29 cellular contexts compared by ENCODE assay signal in the genomic region with DNA sequence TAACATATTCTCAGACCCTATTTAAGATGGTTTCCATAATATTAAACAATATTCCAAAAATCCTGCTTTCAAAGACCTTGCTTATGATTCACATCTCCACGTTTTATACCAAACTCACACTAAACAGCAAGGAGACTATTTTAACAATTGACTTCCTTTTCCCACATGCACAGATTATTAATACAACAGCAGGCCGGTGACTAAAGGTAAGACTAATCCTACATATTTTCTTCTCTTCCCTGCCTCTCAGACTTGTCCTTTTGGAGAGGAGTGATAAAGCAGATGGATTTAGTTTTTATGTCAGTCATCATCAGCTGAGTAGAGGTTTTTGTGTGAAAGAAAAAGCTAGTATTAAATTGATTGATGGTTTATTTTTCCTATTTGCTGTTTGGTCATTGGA.
"Had no signal": no experiment of that assay in that cellular context is flagged by ENCODE, and none has a peak within 500 bp of the region (broad histone marks: within the 10 kb centered on the region; RNA-seq: fewer than 3 reads in every experiment).

No MANE protein-coding gene starts in this region.

- DNase-seq: activated B cell treated with CpG ODN at 0.5 μM for 24 hours; activated CD4-positive, alpha-beta memory T cell treated with anti-CD3 and anti-CD28 coated beads for 36 hours; activated CD4-positive, alpha-beta T cell treated with anti-CD3 and anti-CD28 coated beads for 4 hours; activated CD4-positive, alpha-beta T cell treated with anti-CD3 and anti-CD28 coated beads, Interleukin-2, amount 50 U/mL, for 1 hour; activated CD4-positive, CD25-positive, alpha-beta regulatory T cell treated with anti-CD3 and anti-CD28 coated beads, Interleukin-2, amount 50 U/mL, for 72 hours; activated CD8-positive, alpha-beta memory T cell treated with anti-CD3 and anti-CD28 coated beads, Interleukin-2, amount 50 U/mL, for 4 hours; activated gamma-delta T cell treated with Interleukin-2 at 50 U/mL for 16 hours; activated naive CD4-positive, alpha-beta T cell treated with anti-CD3 and anti-CD28 coated beads for 36 hours; activated T-cell treated with anti-CD3 and anti-CD28 coated beads for 4 hours; activated T-cell treated with anti-CD3 and anti-CD28 coated beads, Interleukin-2, amount 50 U/mL, for 4 hours; adrenal gland; body of pancreas; Kasumi-1; KG1; MG63; MV-4-11; NCI-H1092; NCI-H1694 treated with DMSO at 0.1 percent for 48 hours; NCI-H2029; NCI-H2107; NCI-H526; NCI-H774; PC-9; SW 1271; T-helper 1 cell; T-helper 2 cell; T-helper 9 cell had no signal

- ATAC-seq: activated naive CD4-positive, alpha-beta T cell treated with anti-CD3 and anti-CD28 coated beads, Interleukin-2, amount 50 U/mL, for 72 hours; activated T-cell treated with anti-CD3 and anti-CD28 coated beads, Interleukin-2, amount 50 U/mL, for 4 hours; body of pancreas; Right ventricle myocardium inferior had no signal
